Comparison of ENCODE assay signal across 27 cellular contexts in the genomic region with DNA sequence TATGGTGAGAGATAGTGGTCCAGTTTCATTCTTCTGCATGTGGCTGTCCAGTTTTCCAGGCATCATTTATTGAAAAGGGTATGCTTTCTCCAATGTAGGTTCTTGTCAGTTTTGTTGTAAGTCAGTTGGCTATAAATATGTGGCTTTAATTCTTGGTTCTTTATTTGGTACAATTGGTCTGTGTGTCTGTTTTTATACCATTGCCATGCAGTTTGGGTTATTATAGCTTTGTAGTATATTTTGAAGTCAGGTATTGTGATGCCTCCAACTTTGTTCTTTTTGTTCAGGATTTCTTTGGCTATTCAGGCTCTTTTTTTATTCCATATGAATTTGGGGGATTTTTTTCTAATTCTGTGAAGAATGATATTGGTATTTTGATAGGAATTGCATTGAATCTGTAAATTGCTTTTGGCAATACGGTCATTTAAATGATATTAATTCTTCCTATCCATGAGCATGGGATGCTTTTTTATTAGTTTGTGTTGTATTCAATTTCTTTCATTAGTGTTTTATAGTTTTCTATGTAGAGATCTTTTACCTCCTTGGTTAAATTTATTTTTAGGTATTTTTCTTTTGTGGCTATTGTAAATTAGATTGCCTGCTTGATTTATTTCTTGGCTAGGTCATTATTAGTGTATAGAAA. TPM values are rescaled to one million over a fixed set of nuclear protein-coding genes. Genes with fewer than 3 reads are reported as not detected.
"Had no signal": no experiment of that assay in that cellular context is flagged by ENCODE, and none has a peak within 500 bp of the region (broad histone marks: within the 10 kb centered on the region; RNA-seq: fewer than 3 reads in every experiment).

No MANE protein-coding gene starts in this region.

- ATAC-seq: activated naive CD4-positive, alpha-beta T cell treated with anti-CD3 and anti-CD28 coated beads, Interleukin-2, amount 50 U/mL, for 72 hours; activated T-cell treated with anti-CD3 and anti-CD28 coated beads, Interleukin-2, amount 50 U/mL, for 72 hours; body of pancreas; esophagus mucosa; WTC11 had no signal

- DNase-seq: activated CD4-positive, alpha-beta memory T cell treated with anti-CD3 and anti-CD28 coated beads, Interleukin-2, amount 10 ng/mL, durations not matched to agents 7 days and 5 days; activated CD4-positive, alpha-beta T cell treated with anti-CD3 and anti-CD28 coated beads for 1 hour; activated CD4-positive, alpha-beta T cell treated with anti-CD3 and anti-CD28 coated beads for 4 hours; activated CD4-positive, alpha-beta T cell treated with anti-CD3 and anti-CD28 coated beads, Interleukin-2, amount 10 ng/mL, durations not matched to agents 7 days and 5 days; activated CD4-positive, alpha-beta T cell treated with anti-CD3 and anti-CD28 coated beads, Interleukin-2, amount 50 U/mL, for 4 hours; activated CD8-positive, alpha-beta memory T cell treated with anti-CD3 and anti-CD28 coated beads, Interleukin-2, amount 50 U/mL, for 48 hours; activated gamma-delta T cell; activated naive CD4-positive, alpha-beta T cell; activated naive CD4-positive, alpha-beta T cell treated with anti-CD3 and anti-CD28 coated beads, Interleukin-2, amount 10 ng/mL, durations not matched to agents 7 days and 5 days; activated naive CD8-positive, alpha-beta T cell treated with anti-CD3 and anti-CD28 coated beads, Interleukin-2, amount 10 ng/mL, durations not matched to agents 7 days and 5 days; activated T-cell treated with anti-CD3 and anti-CD28 coated beads for 4 hours; activated T-cell treated with anti-CD3 and anti-CD28 coated beads, Interleukin-2, amount 50 U/mL, for 24 hours; activated T-cell treated with anti-CD3 and anti-CD28 coated beads, Interleukin-2, amount 50 U/mL, for 72 hours; amniotic stem cell; aorta; body of pancreas; caudate nucleus; effector CD8-positive, alpha-beta T cell; foreskin fibroblast; head of caudate nucleus; T-helper 2 cell had no signal

- H3K27me3 ChIP-seq: body of pancreas had no signal

- FAIRE-seq: colon, frontal cortex had no signal

- H3K4me3 ChIP-seq: body of pancreas had no signal

- H3K27ac ChIP-seq: body of pancreas, VCaP had no signal

RNA-seq across cellular contexts. Expression of a gene that starts 3.3 kb away (rescaled TPM):
- total RNA-seq: activated naive CD8-positive, alpha-beta T cell treated with anti-CD3 and anti-CD28 coated beads, Interleukin-2, amount 10 ng/mL, durations not matched to agents 7 days and 5 days had no signal
